ENCODE assay signal across 14 cellular contexts in genomic region chr22:25113316-25113721, GRCh38.
A peak's percentile ranks its signal among the peaks of the same experiment; 100 is the strongest.
DNase-seq lines count a peak whose midpoint lies in the region; ATAC-seq, FAIRE-seq and TF ChIP-seq lines count a peak whose summit lies in the region.
"Had no signal": no experiment of that assay in that cellular context is flagged by ENCODE, and none has a peak within 500 bp of the region (broad histone marks: within the 10 kb centered on the region; RNA-seq: fewer than 3 reads in every experiment).

No MANE protein-coding gene starts in this region.

- no peaks in the 10 kb centered on the region for H3K9me2 ChIP-seq in neural cell (ENCODE audit: insufficient read depth, low read length)

- no peaks in the 10 kb centered on the region for H3K36me3 ChIP-seq in BLaER1
- H3K36me3 ChIP-seq in esophagus muscularis mucosa: peaks cover 0 to 5% (median 0%) of the 10 kb centered on the region in 4 donors
- no peaks in the 10 kb centered on the region for H3K36me3 ChIP-seq in neural cell (ENCODE audit: insufficient read depth, low read length)

- H3K27me3 ChIP-seq in BLaER1 (peaks cover 21% of the 10 kb centered on the region), esophagus muscularis mucosa (no peaks in the 10 kb centered on the region), neural cell (ENCODE audit: insufficient read depth, low read depth, low read length) (no peaks in the 10 kb centered on the region)

- no peak for ATAC-seq in GM21723 (IDR thresholded peaks at IDR 0.05; ENCODE audit: unreplicated experiment)
- ATAC-seq: GM23338 had no signal

- TF ChIP-seq POLR2A in esophagus muscularis mucosa (IDR thresholded peaks at IDR 0.05; ENCODE audit: low read depth) (no peak), H54 (IDR thresholded peaks at IDR 0.05; ENCODE audit: low read depth, low read length) (no peak)

- no peak overlapping the region for H3K9ac ChIP-seq in BLaER1
- peak overlapping the region; percentile 16 for H3K9ac ChIP-seq in neural cell (ENCODE audit: low read length)

- H4K20me1 ChIP-seq in BLaER1 (no peaks in the 10 kb centered on the region), neural cell (ENCODE audit: insufficient read depth) (no peaks in the 10 kb centered on the region)

- H3K4me1 ChIP-seq in BLaER1 (peaks cover 51% of the 10 kb centered on the region), esophagus muscularis mucosa (peaks cover 37 to 56% (median 53%) of the 10 kb centered on the region in 4 donors)

- H3K9me3 ChIP-seq in BLaER1 (no peaks in the 10 kb centered on the region), esophagus muscularis mucosa (no peaks in the 10 kb centered on the region), neural cell (ENCODE audit: low read length) (no peaks in the 10 kb centered on the region)

- no peaks in the 10 kb centered on the region for H3K79me2 ChIP-seq in neural cell (replicated peaks; ENCODE audit: insufficient read depth, low read length)

- FAIRE-seq in H54 (lab: Jason Lieb, UNC): no peak
- FAIRE-seq: G401.6 had no signal

- in situ Hi-C loops in G401 (cut with HindIII; ENCODE audit: low sequenced_read_pairs): loop anchor here (5.0 kb wide), 1 partner anchor 36 kb away; no protein-coding TSS in a partner anchor

- DNase-seq in SHP77 (lab: John Stamatoyannopoulos, UW): peak; percentile 39 to 64
- DNase-seq in esophagus muscularis mucosa (ENCODE audit: extremely low spot score): no peak
- no peak for DNase-seq in H54 (ENCODE audit: insufficient read length, low spot score)
- DNase-seq in substantia nigra (lab: John Stamatoyannopoulos, UW): no peak
- no peak for DNase-seq in G401 (ENCODE audit: low spot score)
- DNase-seq: activated CD4-positive, alpha-beta T cell treated with anti-CD3 and anti-CD28 coated beads for 4 hours; activated naive CD4-positive, alpha-beta T cell treated with anti-CD3 and anti-CD28 coated beads, Interleukin-2, amount 10 ng/mL, durations not matched to agents 7 days and 5 days; effector memory CD4-positive, alpha-beta T cell had no signal

- intact Hi-C loops in esophagus muscularis mucosa (cut with DNase I): no loop called here

- TF ChIP-seq RAD21 in neural cell (conservative IDR thresholded peaks at IDR 0.05): no peak

- TF ChIP-seq CTCF in esophagus muscularis mucosa (IDR thresholded peaks at IDR 0.05) (no peak), neural cell (IDR thresholded peaks at IDR 0.05; ENCODE audit: poor library complexity, severe bottlenecking) (no peak)

- H3K4me3 ChIP-seq in BLaER1 (no peak overlapping the region), esophagus muscularis mucosa (peak overlapping the region; percentile 64 to 75 (median 72)), neural cell (ENCODE audit: low read length) (peak overlapping the region; percentile 73)
- H3K4me3 ChIP-seq: GM23338, SK-N-MC had no signal

- H3K4me2 ChIP-seq in BLaER1 (peak overlapping the region; percentile 2; the same call in 1 of the 2 replicates), neural cell (ENCODE audit: low read length) (peak overlapping the region; percentile 94)

- no peak for TF ChIP-seq EP300 in esophagus muscularis mucosa (IDR thresholded peaks at IDR 0.05)
- no peak for TF ChIP-seq EP300 in neural cell (conservative IDR thresholded peaks at IDR 0.05; ENCODE audit: poor library complexity, severe bottlenecking)

- H2AFZ ChIP-seq in neural cell (ENCODE audit: low read depth, low read length): no peak overlapping the region
- H2AFZ ChIP-seq: GM23338 had no signal

- 82% methylated on average over 4 of the region's 7 CpGs for WGBS in esophagus muscularis mucosa

- no peaks in the 10 kb centered on the region for H3F3A ChIP-seq in neural cell (ENCODE audit: insufficient read depth, low read length, poor library complexity, severe bottlenecking)

- H3K27ac ChIP-seq in BLaER1 (no peak overlapping the region), esophagus muscularis mucosa (replicated peaks in 1 of 4) (peak overlapping the region; percentile 57 to 86 (median 76)), neural cell (ENCODE audit: low read length) (no peak overlapping the region), substantia nigra (ENCODE audit: low read depth, low read length, poor library complexity, severe bottlenecking) (no peak overlapping the region)
- H3K27ac ChIP-seq: SK-N-MC had no signal

TF ChIP-seq in neural cell, 6 proteins besides CTCF, POLR2A, EP300 and RAD21:
- TF ChIP-seq EZH2 (IDR thresholded peaks at IDR 0.05; ENCODE audit: borderline replicate concordance, insufficient read depth, low read length, poor library complexity, severe bottlenecking) (no peak), MXI1 (conservative IDR thresholded peaks at IDR 0.05; ENCODE audit: poor library complexity, severe bottlenecking) (no peak), TAF1 (IDR thresholded peaks at IDR 0.05; ENCODE audit: low read depth) (no peak)
TF ChIP-seq in neural cell: peak in this region for 0.

Comparison
In these comparisons a context has a peak if more than half of its experiments do, and no peak if none do; other contexts are left out.
1. H3K27ac ChIP-seq: peak in esophagus muscularis mucosa (4 of 4); none in BLaER1 (single experiment), neural cell (single experiment) and substantia nigra (single experiment).
2. DNase-seq: peak in SHP77 (2 of 2); none in esophagus muscularis mucosa (single experiment), H54 (single experiment), substantia nigra (0 of 49) and G401 (single experiment).